Comparison of ENCODE assay signal across 10 cellular contexts in genomic region chr12:14910090-14910915, GRCh38. TPM values are rescaled to one million over a fixed set of nuclear protein-coding genes. Genes with fewer than 3 reads are reported as not detected.
DNase-seq lines count a peak whose midpoint lies in the region; ATAC-seq lines count a peak whose summit lies in the region.
"Had no signal": no experiment of that assay in that cellular context is flagged by ENCODE, and none has a peak within 500 bp of the region (broad histone marks: within the 10 kb centered on the region; RNA-seq: fewer than 3 reads in every experiment).

No MANE protein-coding gene starts in this region.

- DNase-seq in activated CD4-positive, alpha-beta T cell treated with anti-CD3 and anti-CD28 coated beads, Interleukin-2, amount 50 U/mL, for 48 hours = peak; percentile 40 to 61
- DNase-seq in activated CD4-positive, alpha-beta T cell treated with anti-CD3 and anti-CD28 coated beads, Interleukin-2, amount 50 U/mL, for 1 hour = no peak
- DNase-seq in activated T-cell treated with anti-CD3 and anti-CD28 coated beads, Interleukin-2, amount 50 U/mL, for 4 hours = no peak
- peak in 2 of 3 experiments; percentile 4 to 23 for DNase-seq in stimulated activated CD4-positive, alpha-beta T cell treated with anti-CD3 and anti-CD28 coated beads, TNF-alpha, amount 100 ng/mL, for 24 hours (ENCODE audit: low read depth in 3 of 3)
- DNase-seq in SIG-M5 (lab: John Stamatoyannopoulos, UW) (no peak), HuH-7 (ENCODE audit: low spot score) (no peak), superior temporal gyrus (ENCODE audit: extremely low spot score) (no peak)
- DNase-seq: endodermal cell had no signal

- H3K4me1 Mint-ChIP-seq in activated T-cell treated with anti-CD3 and anti-CD28 coated beads, Interleukin-2, amount 50 U/mL, for 4 hours (ENCODE audit: low read depth) = peaks cover 30% of the 10 kb centered on the region

- no peaks in the 10 kb centered on the region for H3K27me3 Mint-ChIP-seq in activated T-cell treated with anti-CD3 and anti-CD28 coated beads, Interleukin-2, amount 50 U/mL, for 4 hours (ENCODE audit: low read depth)

- peak; percentile 86 to 87 for ATAC-seq in activated T-cell treated with anti-CD3 and anti-CD28 coated beads, Interleukin-2, amount 50 U/mL, for 4 hours
- peak; percentile 66 for ATAC-seq in esophagus mucosa
- ATAC-seq: Right ventricle myocardium inferior had no signal

- no peaks in the 10 kb centered on the region for H3K9me3 Mint-ChIP-seq in activated T-cell treated with anti-CD3 and anti-CD28 coated beads, Interleukin-2, amount 50 U/mL, for 4 hours
- H3K9me3 Mint-ChIP-seq: endodermal cell had no signal

- peak overlapping the region; percentile 51 for H3K4me3 Mint-ChIP-seq in activated T-cell treated with anti-CD3 and anti-CD28 coated beads, Interleukin-2, amount 50 U/mL, for 4 hours
- H3K4me3 Mint-ChIP-seq: endodermal cell had no signal

- H3K36me3 Mint-ChIP-seq in activated T-cell treated with anti-CD3 and anti-CD28 coated beads, Interleukin-2, amount 50 U/mL, for 4 hours (ENCODE audit: insufficient read depth) = peaks cover 41% of the 10 kb centered on the region

RNA-seq across cellular contexts. Expression of gene MGP, which starts 24.6 kb away (rescaled TPM):
- under 1 TPM in 2 of 3 donors, not detected in 1; 0.52 to 0.55 TPM for total RNA-seq in activated T-cell treated with anti-CD3 and anti-CD28 coated beads, Interleukin-2, amount 50 U/mL, for 4 hours
- total RNA-seq in esophagus mucosa = 16.7 TPM
- total RNA-seq: endodermal cell had no signal

RNA-seq across cellular contexts. Expression of gene ERP27, which starts 28.0 kb away (rescaled TPM):
- total RNA-seq in activated T-cell treated with anti-CD3 and anti-CD28 coated beads, Interleukin-2, amount 50 U/mL, for 4 hours = under 1 TPM; 0.24 to 0.35 (median 0.25) TPM
- total RNA-seq in esophagus mucosa = 4.5 TPM

RNA-seq across cellular contexts. Expression of gene ARHGDIB, which starts 51.1 kb away (rescaled TPM):
- total RNA-seq in activated T-cell treated with anti-CD3 and anti-CD28 coated beads, Interleukin-2, amount 50 U/mL, for 4 hours = 100 to 1,000 TPM; 241 to 278 (median 247) TPM
- total RNA-seq in esophagus mucosa = 39.0 TPM

Comparison
In these comparisons a context has a peak if more than half of its experiments do, and no peak if none do; other contexts are left out.
1. DNase-seq: peak in activated CD4-positive, alpha-beta T cell treated with anti-CD3 and anti-CD28 coated beads, Interleukin-2, amount 50 U/mL, for 48 hours (2 of 2) and stimulated activated CD4-positive, alpha-beta T cell treated with anti-CD3 and anti-CD28 coated beads, TNF-alpha, amount 100 ng/mL, for 24 hours (2 of 3); none in activated CD4-positive, alpha-beta T cell treated with anti-CD3 and anti-CD28 coated beads, Interleukin-2, amount 50 U/mL, for 1 hour (single experiment), activated T-cell treated with anti-CD3 and anti-CD28 coated beads, Interleukin-2, amount 50 U/mL, for 4 hours (single experiment), SIG-M5 (single experiment), HuH-7 (single experiment) and superior temporal gyrus (single experiment).
2. RNA of gene MGP, which starts 24.6 kb away (total RNA-seq): 16.7 TPM in esophagus mucosa (single experiment); 0.52 to 0.55 TPM in activated T-cell treated with anti-CD3 and anti-CD28 coated beads, Interleukin-2, amount 50 U/mL, for 4 hours; every median in the first group is over 10 times any median in the second.